In the genomic region with DNA sequence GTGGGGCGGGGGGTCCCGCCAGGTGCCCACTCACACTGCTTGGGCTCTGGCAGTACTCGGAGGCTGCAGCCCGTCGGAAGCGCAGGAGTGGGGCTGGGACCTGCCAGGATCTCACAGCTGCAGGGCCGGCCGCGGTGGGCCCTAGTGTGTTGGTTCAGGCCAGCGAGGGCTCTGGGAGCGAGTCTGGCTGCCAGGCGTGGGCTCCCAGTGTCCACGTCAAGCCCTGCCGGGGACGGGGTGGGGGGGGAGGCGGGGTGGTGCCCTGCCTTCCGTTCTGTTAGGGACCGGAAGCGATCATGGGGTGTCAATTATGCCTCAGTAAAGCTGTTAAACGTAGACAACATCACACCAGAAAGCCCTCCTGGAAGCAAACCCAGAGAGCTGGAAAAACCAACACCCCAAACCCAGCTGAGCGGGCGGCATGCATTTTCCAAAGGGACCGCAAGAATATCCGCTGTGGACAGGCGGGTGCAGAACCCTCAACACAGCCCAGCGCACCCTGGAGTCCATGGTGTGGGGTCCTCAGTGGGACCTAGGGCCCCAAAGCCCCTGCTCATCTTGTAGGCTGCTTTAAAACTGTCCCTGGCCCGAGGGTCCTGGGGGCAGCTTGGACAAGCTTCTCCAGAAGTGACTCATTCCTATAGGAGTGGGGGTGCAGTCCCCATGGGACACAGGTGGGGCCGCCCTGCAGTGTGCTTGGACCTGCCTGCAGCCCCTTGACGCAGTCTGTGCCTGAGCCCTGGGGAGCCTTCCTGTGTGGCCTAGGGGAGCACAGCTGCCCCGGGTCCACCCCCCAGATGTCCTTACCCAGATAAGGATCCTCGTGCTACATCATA, we compare ENCODE assay signal across 12 cellular contexts. TPM values are rescaled to one million over a fixed set of nuclear protein-coding genes. Genes with fewer than 3 reads are reported as not detected.
A peak's percentile ranks its signal among the peaks of the same experiment; 100 is the strongest.
DNase-seq lines count a peak whose midpoint lies in the region; ATAC-seq and TF ChIP-seq lines count a peak whose summit lies in the region.
"Had no signal": no experiment of that assay in that cellular context is flagged by ENCODE, and none has a peak within 500 bp of the region (broad histone marks: within the 10 kb centered on the region; RNA-seq: fewer than 3 reads in every experiment).

No MANE protein-coding gene starts in this region.

- H3K9me3 ChIP-seq in BLaER1 treated with 17β-estradiol and CSF1 and Interleukin-3, amounts not matched to agents 10 nM and 100 nM (replicated peaks in 1 of 11), result no peaks in the 10 kb centered on the region

- peak overlapping the region; percentile 44 for H3K4me3 Mint-ChIP-seq in natural killer cell treated with Interleukin-12 subunit alpha and Interleukin-12 subunit beta and Interleukin-15 and Interleukin-18, amount 100 ng/mL, for 72 hours

- no peaks in the 10 kb centered on the region for H3K36me3 Mint-ChIP-seq in natural killer cell treated with Interleukin-12 subunit alpha and Interleukin-12 subunit beta and Interleukin-15 and Interleukin-18, amount 100 ng/mL, for 72 hours

- peak overlapping the region; percentile 95 to 100 (median 98) for H3K4me2 ChIP-seq in BLaER1 treated with 17β-estradiol and CSF1 and Interleukin-3, amounts not matched to agents 10 nM and 100 nM

- H3K36me3 ChIP-seq in BLaER1 treated with 17β-estradiol and CSF1 and Interleukin-3, amounts not matched to agents 10 nM and 100 nM, result peaks cover 0 to 5% (median 0%) of the 10 kb centered on the region in 11 experiments; a peak in 1 of 22 replicates

- peak overlapping the region in 3 of 11 experiments; percentile 77 to 80 (median 80); a peak in 5 of 22 replicates for H3K9ac ChIP-seq in BLaER1 treated with 17β-estradiol and CSF1 and Interleukin-3, amounts not matched to agents 10 nM and 100 nM

- peaks cover 0 to 2% of the 10 kb centered on the region in 2 donors for H3K27me3 Mint-ChIP-seq in natural killer cell treated with Interleukin-12 subunit alpha and Interleukin-12 subunit beta and Interleukin-15 and Interleukin-18, amount 100 ng/mL, for 72 hours

- H3K27me3 ChIP-seq in BLaER1 treated with 17β-estradiol and CSF1 and Interleukin-3, amounts not matched to agents 10 nM and 100 nM, result peaks cover 0 to 40% (median 0%) of the 10 kb centered on the region in 11 experiments; a peak in 10 of 22 replicates

- H3K4me3 ChIP-seq in BLaER1 treated with 17β-estradiol and CSF1 and Interleukin-3, amounts not matched to agents 10 nM and 100 nM, result peak overlapping the region in 8 of 10 experiments; percentile 63 to 81 (median 72); a peak in 13 of 20 replicates

- DNase-seq in GM10266 (ENCODE audit: extremely low spot score) (peak; percentile 43), astrocyte of the hippocampus (ENCODE audit: low read depth, low spot score) (peak; percentile 2), amniotic stem cell (lab: John Stamatoyannopoulos, UW) (no peak), amygdala (lab: John Stamatoyannopoulos, UW) (no peak), NCI-H1105 (lab: John Stamatoyannopoulos, UW) (no peak)
- no peak for DNase-seq in natural killer cell treated with Interleukin-12 subunit alpha and Interleukin-12 subunit beta and Interleukin-15 and Interleukin-18, amount 100 ng/mL, for 72 hours (ENCODE audit: low spot score)
- DNase-seq: EL; NCI-H187 treated with DMSO at 0.1 percent for 48 hours; small intestine; stimulated activated naive CD4-positive, alpha-beta T cell treated with Interleukin-2 at 50 U/mL for 16 hours had no signal

- peaks cover 19 to 26% of the 10 kb centered on the region in 2 donors for H3K4me1 Mint-ChIP-seq in natural killer cell treated with Interleukin-12 subunit alpha and Interleukin-12 subunit beta and Interleukin-15 and Interleukin-18, amount 100 ng/mL, for 72 hours (ENCODE audit: low read depth in 2 of 2)

- H3K4me1 ChIP-seq in BLaER1 treated with 17β-estradiol and CSF1 and Interleukin-3, amounts not matched to agents 10 nM and 100 nM, result peaks cover 42 to 85% (median 71%) of the 10 kb centered on the region in 10 experiments

- H3K27ac ChIP-seq in BLaER1 treated with 17β-estradiol and CSF1 and Interleukin-3, amounts not matched to agents 10 nM and 100 nM, result no peak overlapping the region

- ATAC-seq in natural killer cell treated with Interleukin-12 subunit alpha and Interleukin-12 subunit beta and Interleukin-15 and Interleukin-18, amount 100 ng/mL, for 72 hours, result no peak
- no peak for ATAC-seq in GM21717 (IDR thresholded peaks at IDR 0.05; ENCODE audit: unreplicated experiment)

- H4K20me1 ChIP-seq in BLaER1 treated with 17β-estradiol and CSF1 and Interleukin-3, amounts not matched to agents 10 nM and 100 nM, result peaks cover 29 to 46% (median 32%) of the 10 kb centered on the region in 11 experiments

- peak overlapping the region; percentile 60 to 78 for H3K27ac Mint-ChIP-seq in natural killer cell treated with Interleukin-12 subunit alpha and Interleukin-12 subunit beta and Interleukin-15 and Interleukin-18, amount 100 ng/mL, for 72 hours

- no peaks in the 10 kb centered on the region for H3K9me3 Mint-ChIP-seq in natural killer cell treated with Interleukin-12 subunit alpha and Interleukin-12 subunit beta and Interleukin-15 and Interleukin-18, amount 100 ng/mL, for 72 hours

- TF ChIP-seq CTCF in GM10266 (IDR thresholded peaks at IDR 0.05; ENCODE audit: control insufficient read depth, insufficient read depth, low read depth, missing control alignments), result no peak

RNA-seq across cellular contexts. Expression of a gene that starts 1.3 kb away (rescaled TPM):
- total RNA-seq in natural killer cell treated with Interleukin-12 subunit alpha and Interleukin-12 subunit beta and Interleukin-15 and Interleukin-18, amount 100 ng/mL, for 72 hours, result 10 to 100 TPM; 17.5 to 25.5 TPM

Comparison
In these comparisons a context has a peak if more than half of its experiments do, and no peak if none do; other contexts are left out.
1. DNase-seq: peak in GM10266 (single experiment) and astrocyte of the hippocampus (single experiment); none in natural killer cell treated with Interleukin-12 subunit alpha and Interleukin-12 subunit beta and Interleukin-15 and Interleukin-18, amount 100 ng/mL, for 72 hours (single experiment), amniotic stem cell (single experiment), amygdala (0 of 56) and NCI-H1105 (single experiment).